20 cellular contexts compared by ENCODE assay signal in the genomic region with DNA sequence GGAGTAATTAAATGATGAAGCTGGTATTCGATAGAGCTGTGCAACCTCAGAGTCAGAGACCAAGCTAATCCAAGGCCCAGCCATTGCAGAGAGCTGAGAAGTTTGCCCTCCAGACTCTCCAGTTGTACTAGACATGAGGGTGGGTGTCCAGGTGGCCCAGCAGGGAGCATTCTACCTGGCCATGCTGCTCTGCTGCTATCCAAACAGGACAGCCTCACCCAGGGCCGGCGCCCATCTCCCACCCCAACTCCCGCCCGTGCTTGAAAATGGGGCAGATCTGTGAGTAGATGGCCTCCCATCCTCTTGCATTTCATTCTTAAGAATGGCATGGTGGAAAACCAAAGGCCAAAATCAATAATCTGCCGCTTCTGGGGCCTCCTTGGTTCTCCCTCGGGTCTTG.
"Had no signal": no experiment of that assay in that cellular context is flagged by ENCODE, and none has a peak within 500 bp of the region (broad histone marks: within the 10 kb centered on the region; RNA-seq: fewer than 3 reads in every experiment).

No MANE protein-coding gene starts in this region.

- H3K27me3 ChIP-seq: foreskin keratinocyte, hepatocyte, neural progenitor cell, right lobe of liver, tibial artery had no signal

- H3K4me1 ChIP-seq: foreskin keratinocyte, neural progenitor cell, parathyroid adenoma, psoas muscle, right lobe of liver, tibial artery had no signal

- H3K9me3 ChIP-seq: right lobe of liver, tibial artery had no signal

- H3K4me1 Mint-ChIP-seq: endodermal cell; natural killer cell; neural progenitor cell; stimulated activated memory B cell treated with anti-CD40 and anti-IgM and Interleukin-4, amounts not matched to agents 10 μg/mL and 1 μg/mL and 100 μg/mL, for 72 hours had no signal

- H3K9me3 Mint-ChIP-seq: endodermal cell; natural killer cell; stimulated activated naive CD8-positive, alpha-beta T cell treated with anti-CD3 and anti-CD28 coated beads, Interleukin-15, Interleukin-2, amounts not matched to agents 100 ng/mL and 50 ng/mL, for 24 hours had no signal

- H3K4me3 Mint-ChIP-seq: endodermal cell; natural killer cell; neural progenitor cell; stimulated activated memory B cell treated with anti-CD40 and anti-IgM and Interleukin-4, amounts not matched to agents 10 μg/mL and 1 μg/mL and 100 μg/mL, for 72 hours; stimulated activated naive CD8-positive, alpha-beta T cell treated with anti-CD3 and anti-CD28 coated beads, Interleukin-15, Interleukin-2, amounts not matched to agents 100 ng/mL and 50 ng/mL, for 24 hours had no signal

- H3K36me3 ChIP-seq: neural progenitor cell, right lobe of liver, tibial artery had no signal

- DNase-seq: cerebellar nuclear complex; dermis blood vessel endothelial cell; effector CD4-positive, alpha-beta T cell; erythroblast; foreskin keratinocyte; kidney glomerular epithelial cell; mammary epithelial cell; mucosa of descending colon; natural killer cell; psoas muscle; retina; stimulated activated CD4-positive, alpha-beta T cell treated with anti-CD3 and anti-CD28 coated beads, Interleukin-4, amount 100 ng/mL, for 1 hour had no signal

- H3K4me3 ChIP-seq: hepatocyte, mucosa of descending colon, neural progenitor cell, psoas muscle, right lobe of liver, tibial artery had no signal

- ATAC-seq: foreskin keratinocyte; mucosa of descending colon; natural killer cell; psoas muscle; right lobe of liver; stimulated activated memory B cell treated with anti-CD40 and anti-IgM and Interleukin-4, amounts not matched to agents 10 μg/mL and 1 μg/mL and 100 μg/mL, for 72 hours had no signal

- H3K27ac Mint-ChIP-seq: endodermal cell; natural killer cell; neural progenitor cell; stimulated activated memory B cell treated with anti-CD40 and anti-IgM and Interleukin-4, amounts not matched to agents 10 μg/mL and 1 μg/mL and 100 μg/mL, for 72 hours; stimulated activated naive CD8-positive, alpha-beta T cell treated with anti-CD3 and anti-CD28 coated beads, Interleukin-15, Interleukin-2, amounts not matched to agents 100 ng/mL and 50 ng/mL, for 24 hours had no signal

- H3K27ac ChIP-seq: foreskin keratinocyte, hepatocyte, neural progenitor cell, parathyroid adenoma, psoas muscle, right lobe of liver, tibial artery had no signal

- H3K36me3 Mint-ChIP-seq: natural killer cell; neural progenitor cell; stimulated activated memory B cell treated with anti-CD40 and anti-IgM and Interleukin-4, amounts not matched to agents 10 μg/mL and 1 μg/mL and 100 μg/mL, for 72 hours had no signal
